17 cellular contexts compared by ENCODE assay signal in genomic region chr2:180012523-180012922, GRCh38. TPM values are rescaled to one million over a fixed set of nuclear protein-coding genes. Genes with fewer than 3 reads are reported as not detected.
DNase-seq lines count a peak whose midpoint lies in the region; ATAC-seq and TF ChIP-seq lines count a peak whose summit lies in the region.
"Had no signal": no experiment of that assay in that cellular context is flagged by ENCODE, and none has a peak within 500 bp of the region (broad histone marks: within the 10 kb centered on the region; RNA-seq: fewer than 3 reads in every experiment).

No MANE protein-coding gene starts in this region.

- H3K36me3 Mint-ChIP-seq in activated naive CD4-positive, alpha-beta T cell treated with anti-CD3 and anti-CD28 coated beads, Interleukin-2, amount 50 U/mL, for 72 hours, result peaks cover 0 to under 1% of the 10 kb centered on the region in 2 donors
- H3K36me3 Mint-ChIP-seq: IgD-negative memory B cell; stimulated activated memory B cell treated with anti-CD40 and anti-IgM and Interleukin-4, amounts not matched to agents 10 μg/mL and 1 μg/mL and 100 μg/mL, for 72 hours; WTC11 had no signal

- no peaks in the 10 kb centered on the region for H4K20me1 ChIP-seq in PC-9 (ENCODE audit: insufficient read depth)

- no peaks in the 10 kb centered on the region for H3F3A ChIP-seq in PC-9 (ENCODE audit: insufficient read depth, low read depth)

- no peaks in the 10 kb centered on the region for H3K27me3 ChIP-seq in PC-9 (ENCODE audit: insufficient read depth, low read depth)
- no peaks in the 10 kb centered on the region for H3K27me3 ChIP-seq in skeletal muscle satellite cell (ENCODE audit: control insufficient read depth, insufficient read depth, low read length)
- H3K27me3 ChIP-seq: BE2C, cardiac muscle cell had no signal

- H3K4me2 ChIP-seq in PC-9, result 0 out of 2 replicates have a peak overlapping the region, but pooled peaks have one; percentile 6
- peak overlapping the region; percentile 51 for H3K4me2 ChIP-seq in skeletal muscle satellite cell (ENCODE audit: low read length)

- H3K9me3 Mint-ChIP-seq in activated naive CD4-positive, alpha-beta T cell treated with anti-CD3 and anti-CD28 coated beads, Interleukin-2, amount 50 U/mL, for 72 hours, result no peaks in the 10 kb centered on the region
- H3K9me3 Mint-ChIP-seq: activated T-helper 1 cell treated with anti-CD3 and anti-CD28 coated beads, Interleukin-12 subunit alpha, Interleukin-12 subunit beta, Interleukin-2, Interleukin-4 antibody, amounts not matched to agents 30 ng/mL and 10 ng/mL and 1 ng/mL, durations not matched to agents 14 hours and 24 hours and 36 hours; IgD-negative memory B cell; stimulated activated memory B cell treated with anti-CD40 and anti-IgM and Interleukin-4, amounts not matched to agents 10 μg/mL and 1 μg/mL and 100 μg/mL, for 72 hours had no signal

- DNase-seq in activated naive CD4-positive, alpha-beta T cell treated with anti-CD3 and anti-CD28 coated beads, Interleukin-2, amount 50 U/mL, for 72 hours (ENCODE audit: low spot score in 2 of 2), result no peak
- DNase-seq in activated naive CD4-positive, alpha-beta T cell treated with anti-CD3 and anti-CD28 coated beads, Interleukin-2, amount 50 U/mL, for 16 hours, result no peak
- DNase-seq in PC-9 (peak in 1 of 2 experiments; percentile 64), epithelial cell of proximal tubule (ENCODE audit: low read depth) (peak; percentile 48), NCI-H1930 (lab: John Stamatoyannopoulos, UW) (no peak), COLO668 (lab: John Stamatoyannopoulos, UW; ENCODE audit: unreplicated experiment) (no peak), NCI-H146 (lab: John Stamatoyannopoulos, UW) (no peak)
- DNase-seq: BE2C; midbrain; NCI-H187; stimulated activated CD4-positive, alpha-beta T cell treated with anti-CD3 and anti-CD28 coated beads, Interleukin-2, amount 100 ng/mL, for 24 hours had no signal

- H3K4me1 ChIP-seq in PC-9 (replicated peaks; ENCODE audit: insufficient read depth) (0 out of 2 replicates have a peak, but pooled peaks cover 5% of the 10 kb centered on the region), skeletal muscle satellite cell (ENCODE audit: control insufficient read depth, insufficient read depth, low read length) (peaks cover 29% of the 10 kb centered on the region)
- H3K4me1 ChIP-seq: BE2C had no signal

- BruUV-seq in PC-9 (replicated peaks; lab: Mats Ljungman, UMichigan), result no TSS peak

- H3K79me2 ChIP-seq in PC-9 (ENCODE audit: low read depth), result no peaks in the 10 kb centered on the region

- H3K4me3 ChIP-seq in PC-9, result no peak overlapping the region
- H3K4me3 ChIP-seq in epithelial cell of proximal tubule (ENCODE audit: low read depth, low read length), result no peak overlapping the region
- H3K4me3 ChIP-seq in skeletal muscle satellite cell (ENCODE audit: low read length), result no peak overlapping the region
- H3K4me3 ChIP-seq: cardiac muscle cell had no signal

- no peak overlapping the region for H3K9ac ChIP-seq in skeletal muscle satellite cell (ENCODE audit: low read depth, low read length)

- no peak overlapping the region for H2AFZ ChIP-seq in PC-9

- POLR2A ChIA-PET in PC-9 (lab: Charles Lee; ENCODE audit: unreplicated experiment), result no interaction called here

- ATAC-seq in activated naive CD4-positive, alpha-beta T cell treated with anti-CD3 and anti-CD28 coated beads, Interleukin-2, amount 50 U/mL, for 72 hours, result peak; percentile 59 to 75
- ATAC-seq: stimulated activated memory B cell treated with anti-CD40 and anti-IgM and Interleukin-4, amounts not matched to agents 10 μg/mL and 1 μg/mL and 100 μg/mL, for 72 hours; WTC11 had no signal

- no peak overlapping the region for H3K27ac Mint-ChIP-seq in activated naive CD4-positive, alpha-beta T cell treated with anti-CD3 and anti-CD28 coated beads, Interleukin-2, amount 50 U/mL, for 72 hours
- H3K27ac Mint-ChIP-seq: activated T-helper 1 cell treated with anti-CD3 and anti-CD28 coated beads, Interleukin-12 subunit alpha, Interleukin-12 subunit beta, Interleukin-2, Interleukin-4 antibody, amounts not matched to agents 30 ng/mL and 10 ng/mL and 1 ng/mL, durations not matched to agents 14 hours and 24 hours and 36 hours; IgD-negative memory B cell; stimulated activated memory B cell treated with anti-CD40 and anti-IgM and Interleukin-4, amounts not matched to agents 10 μg/mL and 1 μg/mL and 100 μg/mL, for 72 hours; WTC11 had no signal

- CTCF ChIA-PET in PC-9 (lab: Charles Lee), result no interaction called here

- no peaks in the 10 kb centered on the region for H3K9me2 ChIP-seq in PC-9 (ENCODE audit: insufficient read depth)

- intact Hi-C loops in PC-9 (cut with micrococcal nuclease; ENCODE audit: unreplicated experiment), result no loop called here

- no peaks in the 10 kb centered on the region for H3K9me3 ChIP-seq in PC-9 (ENCODE audit: insufficient read depth, low read depth)
- no peaks in the 10 kb centered on the region for H3K9me3 ChIP-seq in skeletal muscle satellite cell (replicated peaks; ENCODE audit: low read length)
- H3K9me3 ChIP-seq: BE2C had no signal

- no peaks in the 10 kb centered on the region for H3K36me3 ChIP-seq in PC-9 (ENCODE audit: low read depth)
- no peaks in the 10 kb centered on the region for H3K36me3 ChIP-seq in skeletal muscle satellite cell (ENCODE audit: insufficient read depth, low read length)
- H3K36me3 ChIP-seq: BE2C, cardiac muscle cell had no signal

- no peak overlapping the region for H3K27ac ChIP-seq in PC-9
- H3K27ac ChIP-seq: cardiac muscle cell had no signal

- TF ChIP-seq CTCF in PC-9 (conservative IDR thresholded peaks at IDR 0.05) (no peak), epithelial cell of proximal tubule (conservative IDR thresholded peaks at IDR 0.05; ENCODE audit: low read depth, low read length) (no peak)

RNA-seq across cellular contexts. Expression of gene CWC22, which starts 5.4 kb away (rescaled TPM):
- 10 to 100 TPM; 21.4 to 23.4 TPM for total RNA-seq in activated naive CD4-positive, alpha-beta T cell treated with anti-CD3 and anti-CD28 coated beads, Interleukin-2, amount 50 U/mL, for 72 hours
- total RNA-seq in PC-9 (2021) (31.2 and 35.2 TPM in 2 replicates), epithelial cell of proximal tubule (10.5 and 16.5 TPM in 2 replicates)
- total RNA-seq in skeletal muscle satellite cell (2012; rRNA removed), result 15.5 and 16.0 TPM in 2 replicates
